Comparison of ENCODE assay signal across 8 cellular contexts in the genomic region with DNA sequence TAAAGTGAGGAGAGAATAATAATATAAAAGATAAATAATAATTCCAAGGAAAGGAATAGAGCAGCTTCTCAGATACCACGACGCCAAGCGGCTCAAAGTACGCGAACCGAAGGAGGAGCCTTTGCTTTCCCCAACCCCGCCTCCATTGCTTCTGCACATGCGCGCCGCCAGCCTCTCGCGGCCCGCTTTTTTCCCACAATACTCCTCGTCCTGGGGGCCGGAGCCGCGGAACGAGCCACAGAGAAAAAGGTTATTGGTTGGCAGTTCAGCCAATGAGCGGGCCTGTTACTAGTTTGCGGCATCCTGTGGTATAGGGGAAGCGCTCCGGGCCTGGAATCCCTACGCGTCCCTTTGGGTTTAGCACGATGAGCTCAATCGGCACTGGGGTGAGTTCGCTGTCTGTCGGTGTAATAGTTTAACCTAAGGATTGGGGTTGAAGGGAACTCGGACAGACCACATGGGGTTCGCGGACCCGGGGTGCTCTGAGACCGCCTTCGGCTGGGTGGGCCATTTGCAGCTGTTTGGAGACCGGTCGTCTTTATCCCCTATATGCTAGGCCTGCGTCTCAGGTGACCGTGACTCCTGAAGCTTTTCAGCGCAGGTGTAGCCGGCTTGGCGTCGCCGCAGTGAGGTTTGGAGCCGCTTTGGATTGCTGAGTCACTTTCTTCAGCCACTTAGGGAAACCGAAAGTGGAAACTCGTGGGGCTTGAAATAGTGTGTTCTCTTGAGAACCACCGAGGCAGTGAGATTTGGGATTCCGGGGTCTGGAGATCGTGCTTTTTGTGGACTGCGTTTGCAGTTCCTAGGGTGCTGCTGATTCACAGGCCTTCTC. TPM values are rescaled to one million over a fixed set of nuclear protein-coding genes. Genes with fewer than 3 reads are reported as not detected.
DNase-seq lines count a peak whose midpoint lies in the region; ATAC-seq and TF ChIP-seq lines count a peak whose summit lies in the region.

A gene (plus strand): TSS at position 288 of the 832 bp plus-strand sequence. CDS start 78 bp downstream, at position 366.

- peak within 1 kb of the TSS; percentile 87 to 100 (median 98) for H3K4me3 Mint-ChIP-seq in CD8-positive, alpha-beta memory T cell

- H3K27ac Mint-ChIP-seq in CD8-positive, alpha-beta memory T cell = peak within 1 kb of the TSS; percentile 96 to 100 (median 98)

- H3K27me3 ChIP-seq in CD8-positive, alpha-beta memory T cell (ENCODE audit: insufficient read depth, low read length, poor library complexity, severe bottlenecking) = no peaks in the 10 kb centered on the region
- H3K27me3 ChIP-seq in lower lobe of right lung (ENCODE audit: low read depth) = no peaks in the 10 kb centered on the region

- H3K27ac ChIP-seq in CD8-positive, alpha-beta memory T cell (ENCODE audit: low read depth, low read length) = peak within 1 kb of the TSS; percentile 99
- H3K27ac ChIP-seq in lower lobe of right lung = peak within 1 kb of the TSS; percentile 97

- CTCF ChIA-PET in CD8-positive, alpha-beta memory T cell (lab: Charles Lee) = interaction anchor here (1.0 to 1.9 kb wide), 3 partner anchors 14 to 53 kb away, joined by 3 to 6 read pairs (median 4); a partner anchor contains a TSS

- peaks cover 0 to 1% (median 0%) of the 10 kb centered on the region in 5 donors for H3K9me3 Mint-ChIP-seq in CD8-positive, alpha-beta memory T cell

- no peaks in the 10 kb centered on the region for H3K9me3 ChIP-seq in CD8-positive, alpha-beta memory T cell (ENCODE audit: low read length)
- no peaks in the 10 kb centered on the region for H3K9me3 ChIP-seq in lower lobe of right lung

- H3K4me1 Mint-ChIP-seq in CD8-positive, alpha-beta memory T cell = peaks cover 42 to 49% (median 42%) of the 10 kb centered on the region in 3 donors

- H3K27me3 Mint-ChIP-seq in CD8-positive, alpha-beta memory T cell = peaks cover 0 to 5% of the 10 kb centered on the region in 2 donors

- ATAC-seq in GM19468 (IDR thresholded peaks at IDR 0.05; ENCODE audit: extremely low read depth, unreplicated experiment) (peak; percentile 79), lower lobe of right lung (peak; percentile 94 to 98)

- peaks cover 32% of the 10 kb centered on the region for H3K4me1 ChIP-seq in CD8-positive, alpha-beta memory T cell (ENCODE audit: insufficient read depth, low read length)
- peaks cover 42% of the 10 kb centered on the region for H3K4me1 ChIP-seq in lower lobe of right lung

- H3K36me3 Mint-ChIP-seq in CD8-positive, alpha-beta memory T cell = peaks cover 0 to 30% (median 3%) of the 10 kb centered on the region in 3 donors

- DNase-seq in CD8-positive, alpha-beta memory T cell = peak; percentile 95 to 98 (median 98)
- DNase-seq in HS-5 (ENCODE audit: low read depth) (peak; percentile 81), lower lobe of right lung (peak; percentile 98)
- DNase-seq in NK-92 treated with Interleukin-12 subunit alpha and Interleukin-12 subunit beta, amount 100 ng/mL, for 24 hours (lab: John Stamatoyannopoulos, UW) = peak; percentile 95
- peak; percentile 97 for DNase-seq in activated CD8-positive, alpha-beta memory T cell treated with anti-CD3 and anti-CD28 coated beads for 24 hours
- peak; percentile 97 for DNase-seq in effector CD4-positive, alpha-beta T cell
- peak; percentile 97 for DNase-seq in stimulated activated CD4-positive, alpha-beta T cell treated with anti-CD3 and anti-CD28 coated beads, TNF-alpha, amount 100 ng/mL, for 24 hours (ENCODE audit: low read depth in 3 of 3)

- intact Hi-C loops in lower lobe of right lung (cut with DNase I) = no loop called here

- POLR2A ChIA-PET in CD8-positive, alpha-beta memory T cell (lab: Charles Lee) = interaction anchor here (0.5 to 3.1 kb wide), 9 partner anchors 11 to 1240 kb away, joined by 3 to 37 read pairs (median 3); a partner anchor contains a TSS

- TF ChIP-seq CTCF in lower lobe of right lung (IDR thresholded peaks at IDR 0.05) = no peak

- peaks cover 5% of the 10 kb centered on the region for H3K36me3 ChIP-seq in CD8-positive, alpha-beta memory T cell (ENCODE audit: insufficient read depth, low read length)
- peaks cover 20% of the 10 kb centered on the region for H3K36me3 ChIP-seq in lower lobe of right lung

- H3K4me3 ChIP-seq in CD8-positive, alpha-beta memory T cell (ENCODE audit: low read length) = peak within 1 kb of the TSS; percentile 99
- peak within 1 kb of the TSS; percentile 92 for H3K4me3 ChIP-seq in lower lobe of right lung

RNA-seq across cellular contexts. Expression of the gene that starts here (rescaled TPM):
- 100 to 1,000 TPM; 334 to 343 TPM for total RNA-seq in CD8-positive, alpha-beta memory T cell
- polyA plus RNA-seq in CD8-positive, alpha-beta memory T cell = 150 TPM
- total RNA-seq in lower lobe of right lung = 132 TPM

Comparison
In these comparisons a context has a peak if more than half of its experiments do, and no peak if none do; other contexts are left out.
1. Peak in every context shown above with its lines: DNase-seq, ATAC-seq, H3K4me3 ChIP-seq and H3K27ac ChIP-seq.